21 cellular contexts compared by ENCODE assay signal in the genomic region with DNA sequence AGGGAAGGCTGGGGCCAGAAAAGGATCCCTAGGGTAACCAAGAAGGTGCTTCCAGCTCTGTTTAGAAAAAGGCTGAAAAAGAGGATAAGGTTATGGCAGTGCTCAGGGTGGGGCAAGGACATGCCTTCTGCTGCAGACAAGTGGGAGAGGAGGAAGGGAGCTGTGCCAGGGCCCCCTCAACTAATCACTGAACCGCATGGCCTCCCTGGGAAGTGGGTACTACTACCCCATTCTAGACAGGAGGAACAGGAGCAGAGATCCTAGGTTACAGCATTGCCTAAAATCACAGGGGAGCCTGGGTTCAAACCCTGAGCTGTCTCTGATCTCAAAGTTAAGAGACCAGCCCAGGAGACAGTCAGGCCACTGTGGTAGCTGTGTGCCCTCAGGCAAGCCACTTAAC.
"Had no signal": no experiment of that assay in that cellular context is flagged by ENCODE, and none has a peak within 500 bp of the region (broad histone marks: within the 10 kb centered on the region; RNA-seq: fewer than 3 reads in every experiment).

No MANE protein-coding gene starts in this region.

- H3K27me3 ChIP-seq: colonic mucosa, esophagus squamous epithelium, heart left ventricle, hepatocyte, left lung had no signal

- H3K4me2 ChIP-seq: hepatocyte had no signal

- ATAC-seq: effector memory CD8-positive, alpha-beta T cell; esophagus mucosa; gastroesophageal sphincter; heart left ventricle; left lung; left ventricle myocardium superior; lower lobe of right lung; mucosa of descending colon had no signal

- H3K9me3 ChIP-seq: colonic mucosa, esophagus squamous epithelium, gastroesophageal sphincter, heart left ventricle, left lung, lower lobe of right lung, mucosa of descending colon had no signal

- H3K4me1 ChIP-seq: colonic mucosa, esophagus squamous epithelium, gastroesophageal sphincter, heart left ventricle, left lung, lower lobe of right lung had no signal

- H3K27ac ChIP-seq: colonic mucosa, epithelial cell of prostate, esophagus squamous epithelium, gastroesophageal sphincter, heart left ventricle, hepatocyte, left lung, lower lobe of right lung had no signal

- H3K4me3 ChIP-seq: colonic mucosa, esophagus squamous epithelium, gastroesophageal sphincter, heart left ventricle, hepatocyte, left lung, lower lobe of right lung, mucosa of descending colon had no signal

- H3K36me3 ChIP-seq: colonic mucosa, esophagus squamous epithelium, gastroesophageal sphincter, heart left ventricle, left lung, lower lobe of right lung had no signal

- DNase-seq: cerebellar nuclear complex; colonic mucosa; cortex of kidney; effector CD8-positive, alpha-beta T cell; effector memory CD8-positive, alpha-beta T cell; endodermal cell; erythroblast; esophagus squamous epithelium; foreskin fibroblast; immature natural killer cell; left cardiac atrium; left lung; left ventricle myocardium superior; lower lobe of right lung; mesenchymal stem cell; mucosa of descending colon had no signal

- H2AFZ ChIP-seq: hepatocyte had no signal
